In the genomic region with DNA sequence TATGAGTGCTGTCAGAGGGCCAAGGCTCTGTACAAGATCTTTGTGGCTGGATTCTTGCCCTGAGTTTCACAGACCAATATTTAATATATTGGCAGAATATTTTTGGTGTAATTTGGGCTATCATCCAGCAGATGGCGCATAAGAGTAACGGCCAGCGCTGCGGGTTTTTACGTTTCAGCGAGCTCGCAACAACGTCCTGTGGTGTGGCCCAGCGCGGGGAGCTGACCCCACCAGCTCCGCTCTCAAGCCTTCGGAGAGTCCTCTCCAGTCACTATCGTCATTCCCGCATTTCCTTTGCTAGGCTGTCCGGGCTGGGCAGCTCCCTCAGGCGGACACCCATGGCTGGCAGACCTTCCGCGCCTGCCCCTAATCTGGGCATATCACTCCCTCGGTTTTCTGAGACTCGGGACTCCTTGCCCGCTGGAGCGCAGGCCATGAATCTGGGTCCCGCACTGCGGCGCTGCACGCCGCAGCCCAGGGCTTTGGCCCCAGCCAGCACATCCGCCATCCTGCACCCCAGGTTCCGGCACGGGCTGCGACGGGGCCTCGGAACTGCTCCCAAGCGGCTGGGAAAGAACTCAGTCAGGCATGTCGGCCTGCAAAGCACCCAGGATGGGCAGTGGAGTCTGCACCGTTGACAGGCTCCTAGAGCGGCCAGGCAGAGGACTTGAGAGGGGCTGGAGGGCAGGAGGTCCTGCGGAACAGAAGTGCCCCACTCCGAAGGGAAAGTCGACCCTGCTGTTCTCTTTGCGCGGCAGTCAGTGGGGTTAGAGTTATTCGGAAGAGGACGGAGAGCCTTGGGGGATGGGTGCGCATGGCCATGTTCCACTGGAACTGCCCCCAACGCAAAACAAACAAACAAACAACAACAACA, we compare ENCODE assay signal across 8 cellular contexts. TPM values are rescaled to one million over a fixed set of nuclear protein-coding genes. Genes with fewer than 3 reads are reported as not detected.
DNase-seq lines count a peak whose midpoint lies in the region; ATAC-seq and TF ChIP-seq lines count a peak whose summit lies in the region.

No MANE protein-coding gene starts in this region.

- peak; percentile 84 to 90 for ATAC-seq in activated naive CD4-positive, alpha-beta T cell treated with anti-CD3 and anti-CD28 coated beads, Interleukin-2, amount 50 U/mL, for 72 hours

- peak; percentile 75 for TF ChIP-seq RAD21 in Ishikawa (IDR thresholded peaks at IDR 0.05; ENCODE audit: low read depth)

- TF ChIP-seq EP300 in Ishikawa (IDR thresholded peaks at IDR 0.05; ENCODE audit: borderline replicate concordance), result no peak

- TF ChIP-seq POLR2A in testis (IDR thresholded peaks at IDR 0.05), result no peak

- H3K4me1 ChIP-seq in cardiac muscle cell (ENCODE audit: low read depth), result no peaks in the 10 kb centered on the region
- peaks cover 4% of the 10 kb centered on the region for H3K4me1 ChIP-seq in testis

- H3K4me3 Mint-ChIP-seq in osteocyte (ENCODE audit: unreplicated experiment), result peak overlapping the region; percentile 84

- peak; percentile 20 to 54 for DNase-seq in NCI-H524 (lab: John Stamatoyannopoulos, UW)
- no peak for DNase-seq in NCI-H524 treated with DMSO at 0.1 percent for 48 hours (lab: John Stamatoyannopoulos, UW)
- peak; percentile 34 for DNase-seq in SKM-1 (lab: John Stamatoyannopoulos, UW; ENCODE audit: unreplicated experiment)
- peak; percentile 60 to 67 for DNase-seq in activated naive CD4-positive, alpha-beta T cell treated with anti-CD3 and anti-CD28 coated beads, Interleukin-2, amount 50 U/mL, for 72 hours (ENCODE audit: low spot score in 2 of 2)
- peak; percentile 79 to 82 for DNase-seq in cardiac muscle cell (ENCODE audit: low read depth in 1 of 2, low spot score in 1 of 2)
- peak; percentile 85 for DNase-seq in osteocyte (ENCODE audit: extremely low spot score, unreplicated experiment)
- peak; percentile 89 for DNase-seq in testis

- H3K27ac Mint-ChIP-seq in activated naive CD4-positive, alpha-beta T cell treated with anti-CD3 and anti-CD28 coated beads, Interleukin-2, amount 50 U/mL, for 72 hours, result peak overlapping the region in 1 of 2 donors; percentile 79
- peak overlapping the region; percentile 78 for H3K27ac Mint-ChIP-seq in osteocyte (ENCODE audit: unreplicated experiment)

- H3K27me3 ChIP-seq in cardiac muscle cell (no peaks in the 10 kb centered on the region), testis (no peaks in the 10 kb centered on the region)

- H3K36me3 ChIP-seq in cardiac muscle cell (no peaks in the 10 kb centered on the region), testis (ENCODE audit: low read depth, missing control alignments) (no peaks in the 10 kb centered on the region)

- H3K9me3 ChIP-seq in cardiac muscle cell (ENCODE audit: low read depth) (no peaks in the 10 kb centered on the region), testis (no peaks in the 10 kb centered on the region)

- peaks cover 7% of the 10 kb centered on the region for H3K4me1 Mint-ChIP-seq in osteocyte (ENCODE audit: unreplicated experiment)

- no peaks in the 10 kb centered on the region for H3K9me3 Mint-ChIP-seq in activated naive CD4-positive, alpha-beta T cell treated with anti-CD3 and anti-CD28 coated beads, Interleukin-2, amount 50 U/mL, for 72 hours
- peaks cover 5% of the 10 kb centered on the region for H3K9me3 Mint-ChIP-seq in osteocyte (ENCODE audit: unreplicated experiment)

- peak overlapping the region; percentile 38 for H3K4me3 ChIP-seq in cardiac muscle cell
- H3K4me3 ChIP-seq in testis, result peak overlapping the region; percentile 46 to 60

- peaks cover 8% of the 10 kb centered on the region for H3K27me3 Mint-ChIP-seq in osteocyte (ENCODE audit: unreplicated experiment)

- peak; percentile 72 for TF ChIP-seq CTCF in cardiac muscle cell (IDR thresholded peaks at IDR 0.05; ENCODE audit: low read depth, low read length)
- peak; percentile 89 for TF ChIP-seq CTCF in osteocyte (IDR thresholded peaks at IDR 0.05)
- TF ChIP-seq CTCF in testis (IDR thresholded peaks at IDR 0.05), result peak; percentile 88 to 89 (median 89)

- H3K27ac ChIP-seq in cardiac muscle cell (no peak overlapping the region), testis (peak overlapping the region; percentile 81 to 85)

- intact Hi-C loops in testis (cut with DNase I; ENCODE audit: low total_unique reads), result no loop called here

- peaks cover 0 to 4% of the 10 kb centered on the region in 2 donors for H3K36me3 Mint-ChIP-seq in activated naive CD4-positive, alpha-beta T cell treated with anti-CD3 and anti-CD28 coated beads, Interleukin-2, amount 50 U/mL, for 72 hours
- no peaks in the 10 kb centered on the region for H3K36me3 Mint-ChIP-seq in osteocyte (ENCODE audit: unreplicated experiment)

- 4 to 6% methylated on average over 29 to 46 of the region's 46 CpGs for WGBS in testis, 2 donors

TF ChIP-seq in Ishikawa, 13 proteins besides CTCF, POLR2A, EP300 and RAD21:
- TF ChIP-seq CEBPB (IDR thresholded peaks at IDR 0.05) (no peak; the same call in 1 of the 2 replicates), NFIC (IDR thresholded peaks at IDR 0.05) (no peak), TAF1 (IDR thresholded peaks at IDR 0.05; ENCODE audit: low read depth) (no peak), TEAD4 (IDR thresholded peaks at IDR 0.05) (0 out of 2 replicates have a peak, but pooled peaks have one; percentile 30)
TF ChIP-seq in Ishikawa: peak in this region for 1.

RNA-seq across cellular contexts. Expression of a gene that starts 18.4 kb away (rescaled TPM):
- total RNA-seq in activated naive CD4-positive, alpha-beta T cell treated with anti-CD3 and anti-CD28 coated beads, Interleukin-2, amount 50 U/mL, for 72 hours, result not detected
- total RNA-seq in cardiac muscle cell (0.11 TPM in 1 of 2 replicates, not detected in the other), osteocyte (not detected in 2 replicates), testis (1 to 10 TPM in 1 of 2 donors, under 1 TPM in 1; 0.87 to 2.5 TPM)
- polyA plus RNA-seq in cardiac muscle cell (0.28 TPM in 1 of 2 replicates, not detected in the other), testis (ENCODE audit: insufficient read depth, low read depth, low replicate concordance) (5.9 TPM)

RNA-seq across cellular contexts. Expression of a gene that starts 23.5 kb away (rescaled TPM):
- under 1 TPM in 1 of 2 donors, not detected in 1; 0.09 TPM for total RNA-seq in activated naive CD4-positive, alpha-beta T cell treated with anti-CD3 and anti-CD28 coated beads, Interleukin-2, amount 50 U/mL, for 72 hours
- not detected in 2 replicates for total RNA-seq in cardiac muscle cell
- not detected in 2 replicates for polyA plus RNA-seq in cardiac muscle cell
- total RNA-seq in osteocyte, result not detected in 2 replicates
- total RNA-seq in testis, result 1 to 10 TPM; 1.9 to 4.4 TPM
- 4.8 TPM for polyA plus RNA-seq in testis (ENCODE audit: insufficient read depth, low read depth, low replicate concordance)

RNA-seq across cellular contexts. Expression of a gene that starts 25.3 kb away (rescaled TPM):
- not detected for total RNA-seq in activated naive CD4-positive, alpha-beta T cell treated with anti-CD3 and anti-CD28 coated beads, Interleukin-2, amount 50 U/mL, for 72 hours
- not detected in 2 replicates for total RNA-seq in cardiac muscle cell
- polyA plus RNA-seq in cardiac muscle cell, result not detected in 2 replicates
- total RNA-seq in osteocyte, result not detected in 2 replicates
- 1 to 10 TPM in 1 of 2 donors, under 1 TPM in 1; 0.74 to 1.2 TPM for total RNA-seq in testis
- polyA plus RNA-seq in testis (ENCODE audit: insufficient read depth, low read depth, low replicate concordance), result 0.76 TPM

RNA-seq across cellular contexts. Expression of a gene that starts 54.7 kb away (rescaled TPM):
- total RNA-seq in activated naive CD4-positive, alpha-beta T cell treated with anti-CD3 and anti-CD28 coated beads, Interleukin-2, amount 50 U/mL, for 72 hours, result not detected
- total RNA-seq in cardiac muscle cell (not detected in 2 replicates), osteocyte (not detected in 2 replicates), testis (1 to 10 TPM; 2.7 to 3.2 TPM)
- polyA plus RNA-seq in cardiac muscle cell (not detected in 2 replicates), testis (ENCODE audit: insufficient read depth, low read depth, low replicate concordance) (2.9 TPM)

RNA-seq across cellular contexts. Expression of a gene that starts 59.2 kb away (rescaled TPM):
- 10 to 100 TPM in 1 of 2 donors, 1 to 10 TPM in 1; 3.6 to 11.0 TPM for total RNA-seq in activated naive CD4-positive, alpha-beta T cell treated with anti-CD3 and anti-CD28 coated beads, Interleukin-2, amount 50 U/mL, for 72 hours
- total RNA-seq in cardiac muscle cell, result 59.0 and 62.1 TPM in 2 replicates
- 71.6 and 82.9 TPM in 2 replicates for polyA plus RNA-seq in cardiac muscle cell
- total RNA-seq in osteocyte, result 72.3 and 74.7 TPM in 2 replicates
- total RNA-seq in testis, result 10 to 100 TPM; 56.2 to 74.0 TPM
- polyA plus RNA-seq in testis (ENCODE audit: insufficient read depth, low read depth, low replicate concordance), result 67.7 TPM
